In the genomic region with DNA sequence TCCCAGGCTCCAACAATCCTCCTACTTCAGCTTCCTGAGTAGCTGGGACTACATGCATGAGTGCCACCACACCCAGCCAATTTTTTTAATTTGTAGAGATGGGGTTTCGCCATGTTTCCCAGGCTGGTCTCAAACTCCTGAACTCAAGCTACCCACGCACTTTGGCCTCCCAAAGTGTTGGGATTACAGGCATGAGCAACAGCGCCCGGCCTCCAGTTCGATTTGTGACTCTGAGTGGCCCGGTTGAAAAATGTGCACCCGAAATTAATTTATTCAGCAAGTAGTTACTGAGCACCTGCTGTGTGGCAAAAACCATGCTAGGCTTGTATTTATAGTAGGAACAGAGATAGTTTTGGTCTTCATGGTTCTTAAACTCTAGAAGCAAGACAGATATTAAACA, we compare ENCODE assay signal across 19 cellular contexts.
"Had no signal": no experiment of that assay in that cellular context is flagged by ENCODE, and none has a peak within 500 bp of the region (broad histone marks: within the 10 kb centered on the region; RNA-seq: fewer than 3 reads in every experiment).

No MANE protein-coding gene starts in this region.

- H3K9me3 Mint-ChIP-seq: memory B cell, mesothelial cell of epicardium, natural killer cell, neural crest cell had no signal

- H3K27ac ChIP-seq: heart right ventricle, left lung, lower lobe of right lung, ovary, right atrium auricular region, testis had no signal

- H3K9me3 ChIP-seq: heart right ventricle, left lung, lower lobe of right lung, ovary, right atrium auricular region, testis, tibial nerve had no signal

- ATAC-seq: esophagus mucosa; heart right ventricle; left lung; lower lobe of right lung; natural killer cell; stimulated activated naive CD8-positive, alpha-beta T cell treated with anti-CD3 and anti-CD28 coated beads, Interleukin-15, Interleukin-2, amounts not matched to agents 100 U/mL and 50 U/mL, for 24 hours had no signal

- H3K36me3 Mint-ChIP-seq: natural killer cell had no signal

- H3K4me1 Mint-ChIP-seq: mesothelial cell of epicardium, natural killer cell had no signal

- H3K4me1 ChIP-seq: right atrium auricular region, testis had no signal

- H3K4me3 Mint-ChIP-seq: memory B cell, mesothelial cell of epicardium, natural killer cell, neural crest cell had no signal

- DNase-seq: central memory CD4-positive, alpha-beta T cell; effector CD8-positive, alpha-beta T cell; heart right ventricle; hypothalamus; kidney glomerular epithelial cell; left lung; lower lobe of right lung; natural killer cell; ovary; small intestine; stimulated activated CD4-positive, alpha-beta T cell treated with anti-CD3 and anti-CD28 coated beads, Interleukin-12 subunit alpha, Interleukin-12 subunit beta, amount 100 ng/mL, for 4 hours; stimulated activated naive CD8-positive, alpha-beta T cell treated with anti-CD3 and anti-CD28 coated beads, Interleukin-15, Interleukin-2, amounts not matched to agents 100 U/mL and 50 U/mL, for 24 hours; testis had no signal

- H3K27ac Mint-ChIP-seq: memory B cell, mesothelial cell of epicardium, natural killer cell had no signal

- H3K36me3 ChIP-seq: ovary had no signal

- H3K4me3 ChIP-seq: heart right ventricle, left lung, lower lobe of right lung, ovary, right atrium auricular region, testis, tibial nerve had no signal
